Comparison of ENCODE assay signal across 1 cellular context in the genomic region with DNA sequence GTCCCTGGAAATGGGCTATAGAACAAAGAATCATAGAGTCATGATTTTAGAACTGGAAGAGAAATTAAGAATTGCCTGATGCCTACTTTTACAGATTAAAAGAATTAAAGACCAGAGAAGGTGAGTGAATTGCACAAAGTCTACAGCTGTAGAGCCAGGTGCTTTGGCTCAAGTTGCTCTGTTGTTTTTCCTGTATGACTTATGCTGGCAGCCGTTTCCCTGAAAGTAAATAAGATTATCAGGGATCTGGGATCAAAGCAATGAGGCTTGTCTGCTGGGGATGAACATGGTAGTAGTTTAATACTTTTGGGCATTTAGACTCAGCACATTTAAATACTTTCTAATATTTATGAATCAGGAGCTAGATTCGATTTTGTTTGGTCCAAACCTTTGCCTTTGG.
TF ChIP-seq lines count a peak whose summit lies in the region.

No MANE protein-coding gene starts in this region.

TF ChIP-seq in GM23338, 12 proteins besides CTCF, POLR2A, EP300 and RAD21 (continued from another document):
- TF ChIP-seq EZH2 (IDR thresholded peaks at IDR 0.05; ENCODE audit: low read depth, unreplicated experiment) = no peak
- TF ChIP-seq STAT1 (IDR thresholded peaks at IDR 0.05; ENCODE audit: unreplicated experiment) = no peak
- TF ChIP-seq ZNF331 (CRISPR knock-in tag; IDR thresholded peaks at IDR 0.05; ENCODE audit: low read depth) = no peak
- TF ChIP-seq, protein P1, sequence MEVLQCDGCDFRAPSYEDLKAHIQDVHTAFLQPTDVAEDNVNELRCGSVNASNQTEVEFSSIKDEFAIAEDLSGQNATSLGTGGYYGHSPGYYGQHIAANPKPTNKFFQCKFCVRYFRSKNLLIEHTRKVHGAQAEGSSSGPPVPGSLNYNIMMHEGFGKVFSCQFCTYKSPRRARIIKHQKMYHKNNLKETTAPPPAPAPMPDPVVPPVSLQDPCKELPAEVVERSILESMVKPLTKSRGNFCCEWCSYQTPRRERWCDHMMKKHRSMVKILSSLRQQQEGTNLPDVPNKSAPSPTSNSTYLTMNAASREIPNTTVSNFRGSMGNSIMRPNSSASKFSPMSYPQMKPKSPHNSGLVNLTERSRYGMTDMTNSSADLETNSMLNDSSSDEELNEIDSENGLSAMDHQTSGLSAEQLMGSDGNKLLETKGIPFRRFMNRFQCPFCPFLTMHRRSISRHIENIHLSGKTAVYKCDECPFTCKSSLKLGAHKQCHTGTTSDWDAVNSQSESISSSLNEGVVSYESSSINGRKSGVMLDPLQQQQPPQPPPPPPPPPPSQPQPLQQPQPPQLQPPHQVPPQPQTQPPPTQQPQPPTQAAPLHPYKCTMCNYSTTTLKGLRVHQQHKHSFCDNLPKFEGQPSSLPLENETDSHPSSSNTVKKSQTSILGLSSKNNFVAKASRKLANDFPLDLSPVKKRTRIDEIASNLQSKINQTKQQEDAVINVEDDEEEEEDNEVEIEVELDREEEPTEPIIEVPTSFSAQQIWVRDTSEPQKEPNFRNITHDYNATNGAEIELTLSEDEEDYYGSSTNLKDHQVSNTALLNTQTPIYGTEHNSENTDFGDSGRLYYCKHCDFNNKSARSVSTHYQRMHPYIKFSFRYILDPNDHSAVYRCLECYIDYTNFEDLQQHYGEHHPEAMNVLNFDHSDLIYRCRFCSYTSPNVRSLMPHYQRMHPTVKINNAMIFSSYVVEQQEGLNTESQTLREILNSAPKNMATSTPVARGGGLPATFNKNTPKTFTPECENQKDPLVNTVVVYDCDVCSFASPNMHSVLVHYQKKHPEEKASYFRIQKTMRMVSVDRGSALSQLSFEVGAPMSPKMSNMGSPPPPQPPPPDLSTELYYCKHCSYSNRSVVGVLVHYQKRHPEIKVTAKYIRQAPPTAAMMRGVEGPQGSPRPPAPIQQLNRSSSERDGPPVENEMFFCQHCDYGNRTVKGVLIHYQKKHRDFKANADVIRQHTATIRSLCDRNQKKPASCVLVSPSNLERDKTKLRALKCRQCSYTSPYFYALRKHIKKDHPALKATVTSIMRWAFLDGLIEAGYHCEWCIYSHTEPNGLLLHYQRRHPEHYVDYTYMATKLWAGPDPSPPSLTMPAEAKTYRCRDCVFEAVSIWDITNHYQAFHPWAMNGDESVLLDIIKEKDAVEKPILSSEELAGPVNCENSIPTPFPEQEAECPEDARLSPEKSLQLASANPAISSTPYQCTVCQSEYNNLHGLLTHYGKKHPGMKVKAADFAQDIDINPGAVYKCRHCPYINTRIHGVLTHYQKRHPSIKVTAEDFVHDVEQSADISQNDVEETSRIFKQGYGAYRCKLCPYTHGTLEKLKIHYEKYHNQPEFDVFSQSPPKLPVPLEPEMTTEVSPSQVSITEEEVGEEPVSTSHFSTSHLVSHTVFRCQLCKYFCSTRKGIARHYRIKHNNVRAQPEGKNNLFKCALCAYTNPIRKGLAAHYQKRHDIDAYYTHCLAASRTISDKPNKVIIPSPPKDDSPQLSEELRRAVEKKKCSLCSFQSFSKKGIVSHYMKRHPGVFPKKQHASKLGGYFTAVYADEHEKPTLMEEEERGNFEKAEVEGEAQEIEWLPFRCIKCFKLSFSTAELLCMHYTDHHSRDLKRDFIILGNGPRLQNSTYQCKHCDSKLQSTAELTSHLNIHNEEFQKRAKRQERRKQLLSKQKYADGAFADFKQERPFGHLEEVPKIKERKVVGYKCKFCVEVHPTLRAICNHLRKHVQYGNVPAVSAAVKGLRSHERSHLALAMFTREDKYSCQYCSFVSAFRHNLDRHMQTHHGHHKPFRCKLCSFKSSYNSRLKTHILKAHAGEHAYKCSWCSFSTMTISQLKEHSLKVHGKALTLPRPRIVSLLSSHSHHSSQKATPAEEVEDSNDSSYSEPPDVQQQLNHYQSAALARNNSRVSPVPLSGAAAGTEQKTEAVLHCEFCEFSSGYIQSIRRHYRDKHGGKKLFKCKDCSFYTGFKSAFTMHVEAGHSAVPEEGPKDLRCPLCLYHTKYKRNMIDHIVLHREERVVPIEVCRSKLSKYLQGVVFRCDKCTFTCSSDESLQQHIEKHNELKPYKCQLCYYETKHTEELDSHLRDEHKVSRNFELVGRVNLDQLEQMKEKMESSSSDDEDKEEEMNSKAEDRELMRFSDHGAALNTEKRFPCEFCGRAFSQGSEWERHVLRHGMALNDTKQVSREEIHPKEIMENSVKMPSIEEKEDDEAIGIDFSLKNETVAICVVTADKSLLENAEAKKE (CRISPR knock-in tag; IDR thresholded peaks at IDR 0.05) = no peak
- TF ChIP-seq, protein P2, sequence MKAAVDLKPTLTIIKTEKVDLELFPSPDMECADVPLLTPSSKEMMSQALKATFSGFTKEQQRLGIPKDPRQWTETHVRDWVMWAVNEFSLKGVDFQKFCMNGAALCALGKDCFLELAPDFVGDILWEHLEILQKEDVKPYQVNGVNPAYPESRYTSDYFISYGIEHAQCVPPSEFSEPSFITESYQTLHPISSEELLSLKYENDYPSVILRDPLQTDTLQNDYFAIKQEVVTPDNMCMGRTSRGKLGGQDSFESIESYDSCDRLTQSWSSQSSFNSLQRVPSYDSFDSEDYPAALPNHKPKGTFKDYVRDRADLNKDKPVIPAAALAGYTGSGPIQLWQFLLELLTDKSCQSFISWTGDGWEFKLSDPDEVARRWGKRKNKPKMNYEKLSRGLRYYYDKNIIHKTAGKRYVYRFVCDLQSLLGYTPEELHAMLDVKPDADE (IDR thresholded peaks at IDR 0.05) = no peak
- no peak for TF ChIP-seq ZNF114 (CRISPR knock-in tag; IDR thresholded peaks at IDR 0.05)
